14 cellular contexts compared by ENCODE assay signal in the genomic region with DNA sequence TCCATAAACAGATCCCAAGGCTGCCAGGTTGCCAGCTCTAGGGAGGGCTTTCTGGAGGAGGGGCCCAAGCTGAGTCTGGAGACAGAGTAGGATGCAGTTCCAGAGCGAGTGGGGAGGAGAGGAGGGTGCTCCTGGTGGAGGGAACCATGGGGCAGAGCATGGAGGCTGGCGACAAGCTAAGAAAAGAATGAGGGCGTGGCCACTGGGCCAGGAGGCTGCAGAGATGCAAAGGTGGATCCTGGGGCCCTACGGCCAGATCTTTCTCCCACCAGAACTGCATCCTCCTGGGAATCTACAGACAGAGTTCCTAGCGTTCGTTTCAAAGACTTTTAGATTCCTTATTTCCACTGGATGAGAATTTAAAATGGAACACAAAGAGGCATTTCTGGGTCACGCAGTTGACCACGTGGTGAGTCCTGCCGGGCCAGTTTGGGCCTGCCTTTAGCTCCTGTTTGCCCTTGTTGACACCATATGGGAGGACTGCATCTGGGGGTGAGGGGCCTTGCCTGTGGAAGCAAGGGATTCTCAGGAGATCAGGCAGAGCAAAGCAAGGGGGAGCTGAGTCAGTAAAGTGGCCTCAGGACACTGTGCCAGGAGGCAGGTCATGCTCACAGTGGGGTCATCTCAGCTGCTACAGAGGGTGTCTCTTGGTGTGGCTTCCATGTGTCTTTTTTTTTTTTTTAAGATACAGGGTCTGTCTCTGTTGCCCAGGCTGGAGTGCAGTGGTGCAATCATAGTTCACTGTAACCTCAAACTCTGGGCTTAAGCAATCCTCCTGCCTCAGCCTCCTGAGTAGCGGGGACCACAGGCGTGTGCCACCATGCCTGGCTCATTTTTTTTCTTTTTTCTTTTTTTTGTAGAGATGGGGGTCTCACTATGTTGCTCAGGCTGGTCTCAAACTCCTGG.
DNase-seq lines count a peak whose midpoint lies in the region; ATAC-seq and TF ChIP-seq lines count a peak whose summit lies in the region.
"Had no signal": no experiment of that assay in that cellular context is flagged by ENCODE, and none has a peak within 500 bp of the region (broad histone marks: within the 10 kb centered on the region; RNA-seq: fewer than 3 reads in every experiment).

No MANE protein-coding gene starts in this region.

- ATAC-seq in left ventricle myocardium superior (no peak), left cardiac atrium (no peak), GM18868 (IDR thresholded peaks at IDR 0.05; ENCODE audit: unreplicated experiment) (no peak)
- ATAC-seq: left colon had no signal

- no peak overlapping the region for H3K4me3 ChIP-seq in tibial nerve
- H3K4me3 ChIP-seq: ovary, SK-N-MC, uterus had no signal

- intact Hi-C loops in left ventricle myocardium superior (cut with micrococcal nuclease), result no loop called here
- intact Hi-C loops in left cardiac atrium (cut with DNase I), result loop anchor here in 1 of 2 donors (2.0 kb wide), 1 partner anchor 141 kb away; no protein-coding TSS in a partner anchor

- no peak for TF ChIP-seq POLR2A in tibial nerve (IDR thresholded peaks at IDR 0.05)

- H3K4me1 ChIP-seq in tibial nerve, result peaks cover 0 to 81% (median 40%) of the 10 kb centered on the region in 4 donors
- H3K4me1 ChIP-seq: uterus had no signal

- H3K27ac ChIP-seq in angular gyrus (ENCODE audit: low read depth, low read length) (peak overlapping the region; percentile 96), tibial nerve (peak overlapping the region; percentile 54 to 84 (median 70))
- H3K27ac ChIP-seq: ovary, SK-N-MC, uterus had no signal

- H3K9me3 ChIP-seq in tibial nerve, result no peaks in the 10 kb centered on the region
- H3K9me3 ChIP-seq: ovary, uterus had no signal

- TF ChIP-seq CTCF in tibial nerve (IDR thresholded peaks at IDR 0.05), result no peak

- DNase-seq in left ventricle myocardium superior (peak; percentile 19), left cardiac atrium (no peak), iPS-NIHi7 (ENCODE audit: extremely low spot score) (peak; percentile 64), tibial nerve (ENCODE audit: low spot score in 2 of 2) (no peak)
- DNase-seq in activated effector memory CD4-positive, alpha-beta T cell treated with Interleukin-2 at 50 U/mL for 16 hours, result no peak
- no peak for DNase-seq in activated CD4-positive, CD25-positive, alpha-beta regulatory T cell (lab: John Stamatoyannopoulos, UW)
- DNase-seq: left colon; NCI-H1092; ovary; stimulated activated naive CD4-positive, alpha-beta T cell treated with Interleukin-2 at 50 U/mL for 16 hours; uterus had no signal

- TF ChIP-seq EP300 in tibial nerve (IDR thresholded peaks at IDR 0.05), result no peak

- H3K36me3 ChIP-seq in tibial nerve, result peaks cover 0 to 7% (median 0%) of the 10 kb centered on the region in 3 donors
- H3K36me3 ChIP-seq: ovary, uterus had no signal

- H3K27me3 ChIP-seq in tibial nerve, result no peaks in the 10 kb centered on the region
- H3K27me3 ChIP-seq: ovary, uterus had no signal

- WGBS in tibial nerve, 2 donors, result 42 to 49% methylated on average over 11 of the region's 11 CpGs

Comparison
In these comparisons a context has a peak if more than half of its experiments do, and no peak if none do; other contexts are left out.
1. DNase-seq: peak in left ventricle myocardium superior (single experiment) and iPS-NIHi7 (single experiment); none in left cardiac atrium (single experiment), tibial nerve (0 of 2), activated effector memory CD4-positive, alpha-beta T cell treated with Interleukin-2 at 50 U/mL for 16 hours (single experiment) and activated CD4-positive, CD25-positive, alpha-beta regulatory T cell (0 of 4).